ENCODE assay signal across 8 cellular contexts in the genomic region with DNA sequence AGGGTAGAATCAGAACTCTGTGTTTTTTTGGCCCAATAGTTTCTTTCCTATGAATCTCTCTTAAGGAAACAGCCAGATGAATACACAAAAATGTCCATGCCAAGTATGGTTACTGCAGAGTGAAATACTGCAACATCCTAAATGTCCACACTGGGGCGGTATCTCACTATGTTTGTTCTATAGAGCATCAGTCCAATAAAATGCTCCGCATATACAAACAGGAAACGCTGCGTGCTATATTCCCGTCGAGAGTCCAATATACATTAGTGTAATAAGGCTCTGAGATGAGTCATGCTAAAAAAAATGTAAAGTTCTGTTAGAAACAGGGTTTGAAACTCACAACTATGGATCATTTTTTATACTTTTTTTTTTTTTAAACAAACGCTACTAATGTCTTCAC.
A peak's percentile ranks its signal among the peaks of the same experiment; 100 is the strongest.
DNase-seq lines count a peak whose midpoint lies in the region; ATAC-seq and TF ChIP-seq lines count a peak whose summit lies in the region.

No MANE protein-coding gene starts in this region.

- TF ChIP-seq POLR2A in transverse colon (IDR thresholded peaks at IDR 0.05): no peak

- peak; percentile 87 for ATAC-seq in HG03159 (IDR thresholded peaks at IDR 0.05; ENCODE audit: unreplicated experiment)

- H3K4me1 ChIP-seq in BE2C: no peaks in the 10 kb centered on the region
- no peaks in the 10 kb centered on the region for H3K4me1 ChIP-seq in transverse colon

- H3K9me3 ChIP-seq in BE2C (no peaks in the 10 kb centered on the region), transverse colon (no peaks in the 10 kb centered on the region)

- DNase-seq in BE2C: peak; percentile 50
- DNase-seq in GM13976 (ENCODE audit: low spot score): no peak
- DNase-seq in NCI-H774 (lab: John Stamatoyannopoulos, UW): peak; percentile 62
- DNase-seq in astrocyte of the cerebellum (ENCODE audit: low read depth): peak; percentile 36
- DNase-seq in kidney tubule cell (ENCODE audit: low spot score): peak; percentile 63
- peak; percentile 38 for DNase-seq in transverse colon
- DNase-seq in activated effector memory CD4-positive, alpha-beta T cell treated with Interleukin-2 at 50 U/mL for 16 hours: no peak

- WGBS in transverse colon (ENCODE audit: low coverage in 1 of 2), 2 donors: 6% methylated on average over 7 of the region's 7 CpGs; no CpG with 5 or more reads in 1 of the 2 donors

- TF ChIP-seq CTCF in BE2C (IDR thresholded peaks at IDR 0.05; ENCODE audit: low read depth, low read length) (peak; percentile 66), GM13976 (IDR thresholded peaks at IDR 0.05; ENCODE audit: borderline replicate concordance, control extremely low read depth, extremely low read depth, insufficient read depth, missing control alignments) (peak; percentile 30), astrocyte of the cerebellum (IDR thresholded peaks at IDR 0.05; ENCODE audit: low read depth, low read length, missing control alignments) (peak; percentile 58), transverse colon (IDR thresholded peaks at IDR 0.05) (peak; percentile 41 to 47 (median 43))

- in situ Hi-C loops in GM13976 (cut with MboI; ENCODE audit: low sequenced_read_pairs, unreplicated experiment): loop anchor here (25.0 kb wide), 1 partner anchor 661 kb away; no protein-coding TSS in a partner anchor
- in situ Hi-C loops in astrocyte of the cerebellum (cut with HindIII; ENCODE audit: low sequenced_read_pairs): no loop called here
- in situ Hi-C loops in transverse colon (cut with MboI; ENCODE audit: low pct_ligation_motif_present in 1 of 4, low pct_unique_long_range_greater_than_20kb in 1 of 4, low sequenced_read_pairs in 3 of 4): loop anchor here in 2 of 4 donors (10.0 to 25.0 kb wide), 2 partner anchors 659 to 661 kb away; no protein-coding TSS in a partner anchor

- H3K27me3 ChIP-seq in BE2C (no peaks in the 10 kb centered on the region), transverse colon (no peaks in the 10 kb centered on the region)

- no peak for TF ChIP-seq EP300 in transverse colon (IDR thresholded peaks at IDR 0.05; ENCODE audit: low read depth)

- intact Hi-C loops in transverse colon (cut with DNase I; ENCODE audit: low total_unique reads): no loop called here

- H3K27ac ChIP-seq in transverse colon: no peak overlapping the region

- H3K36me3 ChIP-seq in BE2C (no peaks in the 10 kb centered on the region), transverse colon (no peaks in the 10 kb centered on the region)

- H3K4me3 ChIP-seq in BE2C (ENCODE audit: low read depth, low read length): no peak overlapping the region
- H3K4me3 ChIP-seq in astrocyte of the cerebellum (ENCODE audit: low read depth, low read length): no peak overlapping the region
- H3K4me3 ChIP-seq in transverse colon: no peak overlapping the region

Comparison
In these comparisons a context has a peak if more than half of its experiments do, and no peak if none do; other contexts are left out.
1. DNase-seq: peak in BE2C (single experiment), NCI-H774 (single experiment), astrocyte of the cerebellum (single experiment), kidney tubule cell (single experiment) and transverse colon (single experiment); none in GM13976 (single experiment) and activated effector memory CD4-positive, alpha-beta T cell treated with Interleukin-2 at 50 U/mL for 16 hours (single experiment).
2. Peak in every context shown above with its lines, with median percentiles within 50 percentile points of each other: CTCF ChIP-seq.